32 cellular contexts compared by ENCODE assay signal in genomic region chr7:68399991-68400590, GRCh38.
"Had no signal": no experiment of that assay in that cellular context is flagged by ENCODE, and none has a peak within 500 bp of the region (broad histone marks: within the 10 kb centered on the region; RNA-seq: fewer than 3 reads in every experiment).

No MANE protein-coding gene starts in this region.

- H2AFZ ChIP-seq: PC-9 had no signal

- H3K9ac ChIP-seq: KMS-11 had no signal

- H3K4me1 ChIP-seq: SJCRH30 had no signal

- H3K27me3 ChIP-seq: SJCRH30 had no signal

- H3K4me3 ChIP-seq: PC-9, SJCRH30, SK-N-MC had no signal

- H3K36me3 ChIP-seq: SJCRH30 had no signal

- H3K27ac ChIP-seq: KMS-11, PC-9, RWPE1, SJCRH30, SK-N-MC had no signal

- ATAC-seq: Panc1, Right ventricle myocardium inferior, SK-N-SH treated with all-trans-retinoic acid at 6 μM for 48 hours had no signal

- DNase-seq: Karpas-422, NCI-H1048, NCI-H1092 treated with DMSO at 0.1 percent for 48 hours, NCI-H1105 treated with DMSO at 0.1 percent for 48 hours, NCI-H1417, NCI-H1436, NCI-H1694, NCI-H187, NCI-H1930, NCI-H2029 treated with DMSO at 0.1 percent for 48 hours, NCI-H2081 treated with DMSO at 0.1 percent for 48 hours, NCI-H2107, NCI-H2171, NCI-H226, NCI-H446 treated with DMSO at 0.1 percent for 48 hours, NCI-H510A, NCI-H524, NCI-H526, NCI-H69, NCI-H748 treated with DMSO at 0.1 percent for 48 hours, NCI-H82, PC-9, SHP77, SIG-M5, SJCRH30 had no signal

- H3K4me2 ChIP-seq: KMS-11, PC-9 had no signal

- FAIRE-seq: RCC 7860 had no signal

- H3K9me3 ChIP-seq: SJCRH30 had no signal
